In genomic region chr9:120904999-120905793, GRCh38 we compare ENCODE assay signal across 13 cellular contexts. TPM values are rescaled to one million over a fixed set of nuclear protein-coding genes. Genes with fewer than 3 reads are reported as not detected.
A peak's percentile ranks its signal among the peaks of the same experiment; 100 is the strongest.
DNase-seq lines count a peak whose midpoint lies in the region; ATAC-seq and TF ChIP-seq lines count a peak whose summit lies in the region.
"Had no signal": no experiment of that assay in that cellular context is flagged by ENCODE, and none has a peak within 500 bp of the region (broad histone marks: within the 10 kb centered on the region; RNA-seq: fewer than 3 reads in every experiment).

No MANE protein-coding gene starts in this region.

- ATAC-seq in IMR-90 (ENCODE audit: low read depth) (no peak), lower lobe of right lung (no peak)
- ATAC-seq in activated CD8-positive, alpha-beta T cell treated with anti-CD3 and anti-CD28 coated beads, Interleukin-2, amount 10 ng/mL, durations not matched to agents 7 days and 5 days, result peak; percentile 61
- ATAC-seq in stimulated activated effector memory CD8-positive, alpha-beta T cell treated with anti-CD3 and anti-CD28 coated beads, Interleukin-12 subunit alpha, Interleukin-12 subunit beta, amount 100 ng/mL, for 72 hours, result peak; percentile 26

- H3K4me3 ChIP-seq in IMR-90 (ENCODE audit: insufficient read depth, low read depth, low read length) (no peak overlapping the region), lower lobe of right lung (no peak overlapping the region)
- H3K4me3 ChIP-seq: coronary artery, MG63 had no signal

- no peak overlapping the region for H3K23ac ChIP-seq in IMR-90 (ENCODE audit: low read depth, low read length)

- no peak overlapping the region for H3K18ac ChIP-seq in IMR-90 (ENCODE audit: low read depth, low read length)

- CTCF ChIA-PET in IMR-90 (lab: Yijun Ruan, JAX), result no interaction called here
- CTCF ChIA-PET in activated CD8-positive, alpha-beta T cell treated with anti-CD3 and anti-CD28 coated beads, Interleukin-2, amount 10 ng/mL, durations not matched to agents 7 days and 5 days (lab: Charles Lee), result interaction anchor here (1.0 to 4.3 kb wide), 8 partner anchors 10 to 76 kb away, joined by 3 to 28 read pairs (median 5); no protein-coding TSS in a partner anchor

- in situ Hi-C loops in IMR-90 (cut with MboI; ENCODE audit: low sequenced_read_pairs), result no loop called here

- peaks cover 90% of the 10 kb centered on the region for H3K4me1 Mint-ChIP-seq in activated CD8-positive, alpha-beta T cell treated with anti-CD3 and anti-CD28 coated beads, Interleukin-2, amount 10 ng/mL, durations not matched to agents 7 days and 5 days (ENCODE audit: low read depth)
- H3K4me1 Mint-ChIP-seq in stimulated activated effector memory CD8-positive, alpha-beta T cell treated with anti-CD3 and anti-CD28 coated beads, Interleukin-12 subunit alpha, Interleukin-12 subunit beta, amount 100 ng/mL, for 72 hours, result peaks cover 86% of the 10 kb centered on the region
- H3K4me1 Mint-ChIP-seq: neural crest cell had no signal

- POLR2A ChIA-PET in IMR-90 (lab: Charles Lee; ENCODE audit: unreplicated experiment), result no interaction called here
- POLR2A ChIA-PET in activated CD8-positive, alpha-beta T cell treated with anti-CD3 and anti-CD28 coated beads, Interleukin-2, amount 10 ng/mL, durations not matched to agents 7 days and 5 days (lab: Charles Lee), result interaction anchor here (1.1 to 6.1 kb wide), 11 partner anchors 9 to 34 kb away, joined by 3 to 72 read pairs (median 9); partner anchors contain the start of genes PHF19 and TRAF1

- BruUV-seq in IMR-90 (replicated peaks; lab: Mats Ljungman, UMichigan), result no TSS peak

- peak overlapping the region; percentile 88 for H3K27ac Mint-ChIP-seq in activated CD8-positive, alpha-beta T cell treated with anti-CD3 and anti-CD28 coated beads, Interleukin-2, amount 10 ng/mL, durations not matched to agents 7 days and 5 days
- H3K27ac Mint-ChIP-seq in stimulated activated effector memory CD8-positive, alpha-beta T cell treated with anti-CD3 and anti-CD28 coated beads, Interleukin-12 subunit alpha, Interleukin-12 subunit beta, amount 100 ng/mL, for 72 hours, result peak overlapping the region; percentile 93

- H3K4me2 ChIP-seq in IMR-90 (ENCODE audit: low read depth, low read length), result no peak overlapping the region

- H2BK120ac ChIP-seq in IMR-90 (ENCODE audit: low read depth, low read length), result no peak overlapping the region

- H4K91ac ChIP-seq in IMR-90 (ENCODE audit: insufficient read depth, low read depth, low read length), result no peak overlapping the region

- H2AK5ac ChIP-seq in IMR-90 (ENCODE audit: low read depth, low read length), result no peak overlapping the region

- H3K56ac ChIP-seq in IMR-90 (ENCODE audit: extremely low read depth, insufficient read depth, low read length), result no peak overlapping the region

- intact Hi-C loops in IMR-90 (cut with micrococcal nuclease) (no loop called here), lower lobe of right lung (cut with DNase I) (no loop called here)

- no peak overlapping the region for H2BK20ac ChIP-seq in IMR-90 (ENCODE audit: low read depth, low read length)

- H3K4ac ChIP-seq in IMR-90 (ENCODE audit: low read depth, low read length), result no peak overlapping the region

- no peaks in the 10 kb centered on the region for H3K9me3 ChIP-seq in IMR-90 (ENCODE audit: control insufficient read depth, insufficient read depth, low read length)
- H3K9me3 ChIP-seq in lower lobe of right lung, result no peaks in the 10 kb centered on the region
- H3K9me3 ChIP-seq: MG63 had no signal

- H3K27me3 ChIP-seq in IMR-90 (ENCODE audit: control insufficient read depth, insufficient read depth, low read length) (no peaks in the 10 kb centered on the region), lower lobe of right lung (ENCODE audit: low read depth) (no peaks in the 10 kb centered on the region)
- H3K27me3 ChIP-seq: MG63 had no signal

- H3K27ac ChIP-seq in IMR-90 (ENCODE audit: insufficient read depth, low read length), result no peak overlapping the region
- no peak overlapping the region for H3K27ac ChIP-seq in lower lobe of right lung
- H3K27ac ChIP-seq: coronary artery had no signal

- no peak overlapping the region for H3K9ac ChIP-seq in IMR-90 (ENCODE audit: low read depth, low read length)

- WGBS in IMR-90 (ENCODE audit: extremely low coverage in 2 of 2, insufficient read length in 1 of 2), 2 experiments, result 94% methylated on average over 10 of the region's 17 CpGs; no CpG with 5 or more reads in 1 of the 2 experiments

- H3K9me1 ChIP-seq in IMR-90 (ENCODE audit: insufficient read depth, low read length), result peaks cover 10% of the 10 kb centered on the region

- peak overlapping the region; percentile 20 for H3K4me3 Mint-ChIP-seq in activated CD8-positive, alpha-beta T cell treated with anti-CD3 and anti-CD28 coated beads, Interleukin-2, amount 10 ng/mL, durations not matched to agents 7 days and 5 days
- peak overlapping the region; percentile 11 for H3K4me3 Mint-ChIP-seq in stimulated activated effector memory CD8-positive, alpha-beta T cell treated with anti-CD3 and anti-CD28 coated beads, Interleukin-12 subunit alpha, Interleukin-12 subunit beta, amount 100 ng/mL, for 72 hours
- H3K4me3 Mint-ChIP-seq: neural crest cell had no signal

- no peaks in the 10 kb centered on the region for H4K20me1 ChIP-seq in IMR-90 (ENCODE audit: insufficient read depth, low read length)

- H3K9me3 Mint-ChIP-seq in activated CD8-positive, alpha-beta T cell treated with anti-CD3 and anti-CD28 coated beads, Interleukin-2, amount 10 ng/mL, durations not matched to agents 7 days and 5 days (ENCODE audit: insufficient read depth), result no peaks in the 10 kb centered on the region
- no peaks in the 10 kb centered on the region for H3K9me3 Mint-ChIP-seq in stimulated activated effector memory CD8-positive, alpha-beta T cell treated with anti-CD3 and anti-CD28 coated beads, Interleukin-12 subunit alpha, Interleukin-12 subunit beta, amount 100 ng/mL, for 72 hours
- H3K9me3 Mint-ChIP-seq: neural crest cell had no signal

- H2BK5ac ChIP-seq in IMR-90 (ENCODE audit: low read depth, low read length, poor library complexity, severe bottlenecking), result no peak overlapping the region

- TF ChIP-seq POLR2A in IMR-90 (IDR thresholded peaks at IDR 0.05; ENCODE audit: low read depth, low read length), result no peak

- H4K5ac ChIP-seq in IMR-90 (ENCODE audit: low read depth, low read length), result no peak overlapping the region

- H3K27me3 Mint-ChIP-seq in activated CD8-positive, alpha-beta T cell treated with anti-CD3 and anti-CD28 coated beads, Interleukin-2, amount 10 ng/mL, durations not matched to agents 7 days and 5 days (ENCODE audit: low read depth), result no peaks in the 10 kb centered on the region

- H2AK9ac ChIP-seq in IMR-90 (replicated peaks; ENCODE audit: low read depth, low read length, poor library complexity), result peak overlapping the region; percentile 70

- no peak for TF ChIP-seq RAD21 in IMR-90 (IDR thresholded peaks at IDR 0.05; ENCODE audit: low read length)

- peak; percentile 70 for DNase-seq in activated CD8-positive, alpha-beta memory T cell treated with anti-CD3 and anti-CD28 coated beads for 24 hours
- DNase-seq in activated CD8-positive, alpha-beta memory T cell treated with anti-CD3 and anti-CD28 coated beads, Interleukin-2, amount 50 U/mL, for 4 hours, result no peak
- no peak for DNase-seq in IMR-90
- peak; percentile 56 for DNase-seq in activated CD8-positive, alpha-beta T cell treated with anti-CD3 and anti-CD28 coated beads, Interleukin-2, amount 10 ng/mL, durations not matched to agents 7 days and 5 days
- peak in 1 of 2 donors; percentile 60 for DNase-seq in stimulated activated effector memory CD8-positive, alpha-beta T cell treated with anti-CD3 and anti-CD28 coated beads, Interleukin-12 subunit alpha, Interleukin-12 subunit beta, amount 100 ng/mL, for 72 hours (ENCODE audit: low spot score in 2 of 2)
- no peak for DNase-seq in SIG-M5 treated with dmso at 0.1 percent for 504 hours (lab: John Stamatoyannopoulos, UW; ENCODE audit: unreplicated experiment)
- DNase-seq in NCI-H2227 (lab: John Stamatoyannopoulos, UW; ENCODE audit: unreplicated experiment), result no peak
- no peak for DNase-seq in lower lobe of right lung
- DNase-seq: kidney glomerular epithelial cell, MG63, T1000 had no signal

- H3K14ac ChIP-seq in IMR-90 (replicated peaks; ENCODE audit: low read depth, low read length), result no peak overlapping the region

- H4K8ac ChIP-seq in IMR-90 (ENCODE audit: low read depth in 2 of 2, low read length in 2 of 2), result no peak overlapping the region

- H2BK15ac ChIP-seq in IMR-90 (ENCODE audit: low read depth, low read length), result no peak overlapping the region

- dilution Hi-C loops in IMR-90 (cut with HindIII; ENCODE audit: low sequenced_read_pairs, unreplicated experiment), result no loop called here

- TF ChIP-seq CTCF in IMR-90 (conservative IDR thresholded peaks at IDR 0.05; ENCODE audit: low read depth, low read length) (no peak), lower lobe of right lung (IDR thresholded peaks at IDR 0.05) (no peak)

- H3K36me3 Mint-ChIP-seq in activated CD8-positive, alpha-beta T cell treated with anti-CD3 and anti-CD28 coated beads, Interleukin-2, amount 10 ng/mL, durations not matched to agents 7 days and 5 days (ENCODE audit: low read depth), result peaks cover 91% of the 10 kb centered on the region
- H3K36me3 Mint-ChIP-seq in stimulated activated effector memory CD8-positive, alpha-beta T cell treated with anti-CD3 and anti-CD28 coated beads, Interleukin-12 subunit alpha, Interleukin-12 subunit beta, amount 100 ng/mL, for 72 hours, result peaks cover 100% of the 10 kb centered on the region

- no peaks in the 10 kb centered on the region for H3K79me1 ChIP-seq in IMR-90 (ENCODE audit: low read depth in 1 of 2, low read length in 2 of 2)

- H2AFZ ChIP-seq in IMR-90 (replicated peaks; ENCODE audit: low read length, poor library complexity), result no peak overlapping the region

- H3K36me3 ChIP-seq in IMR-90 (ENCODE audit: control insufficient read depth, insufficient read depth, low read length) (peaks cover 2% of the 10 kb centered on the region), lower lobe of right lung (peaks cover 4% of the 10 kb centered on the region)
- H3K36me3 ChIP-seq: MG63 had no signal

- H3K4me1 ChIP-seq in IMR-90 (ENCODE audit: control insufficient read depth, insufficient read depth, low read length) (no peaks in the 10 kb centered on the region; the same call in 1 of the 2 replicates), lower lobe of right lung (peaks cover 3% of the 10 kb centered on the region)

RNA-seq across cellular contexts. Expression of gene TRAF1, which starts 21.4 kb away (rescaled TPM):
- 3.1 and 3.9 TPM in 2 replicates for total RNA-seq in IMR-90 (2012; rRNA removed)
- 3.7 and 4.1 TPM in 2 replicates for polyA plus RNA-seq in IMR-90 (2012; rRNA removed)
- 2.0 and 2.9 TPM in 2 replicates for polyA plus RNA-seq in IMR-90 (2012; cell fraction: cytosol; rRNA removed)
- polyA plus RNA-seq in IMR-90 (2012; cell fraction: nucleus; rRNA removed; ENCODE audit: low replicate concordance), result 5.6 and 6.9 TPM in 2 replicates
- total RNA-seq in activated CD8-positive, alpha-beta T cell treated with anti-CD3 and anti-CD28 coated beads, Interleukin-2, amount 10 ng/mL, durations not matched to agents 7 days and 5 days, result 10 to 100 TPM; 51.6 to 52.9 TPM
- 5.8 TPM for total RNA-seq in lower lobe of right lung

RNA-seq across cellular contexts. Expression of gene PHF19, which starts 28.2 kb away (rescaled TPM):
- total RNA-seq in IMR-90 (2012; rRNA removed) (36.1 and 37.6 TPM in 2 replicates), lower lobe of right lung (24.4 TPM)
- polyA plus RNA-seq in IMR-90 (2012; rRNA removed), result 55.6 and 56.9 TPM in 2 replicates
- 52.9 and 59.9 TPM in 2 replicates for polyA plus RNA-seq in IMR-90 (2012; cell fraction: cytosol; rRNA removed)
- polyA plus RNA-seq in IMR-90 (2012; cell fraction: nucleus; rRNA removed; ENCODE audit: low replicate concordance), result 37.1 and 52.4 TPM in 2 replicates
- 100 to 1,000 TPM; 273 to 290 TPM for total RNA-seq in activated CD8-positive, alpha-beta T cell treated with anti-CD3 and anti-CD28 coated beads, Interleukin-2, amount 10 ng/mL, durations not matched to agents 7 days and 5 days

Comparison
In these comparisons a context has a peak if more than half of its experiments do, and no peak if none do; other contexts are left out.
1. DNase-seq: peak in activated CD8-positive, alpha-beta memory T cell treated with anti-CD3 and anti-CD28 coated beads for 24 hours (single experiment) and activated CD8-positive, alpha-beta T cell treated with anti-CD3 and anti-CD28 coated beads, Interleukin-2, amount 10 ng/mL, durations not matched to agents 7 days and 5 days (single experiment); none in activated CD8-positive, alpha-beta memory T cell treated with anti-CD3 and anti-CD28 coated beads, Interleukin-2, amount 50 U/mL, for 4 hours (single experiment), IMR-90 (single experiment), SIG-M5 treated with dmso at 0.1 percent for 504 hours (single experiment), NCI-H2227 (single experiment) and lower lobe of right lung (single experiment).
2. ATAC-seq: peak in activated CD8-positive, alpha-beta T cell treated with anti-CD3 and anti-CD28 coated beads, Interleukin-2, amount 10 ng/mL, durations not matched to agents 7 days and 5 days (single experiment) and stimulated activated effector memory CD8-positive, alpha-beta T cell treated with anti-CD3 and anti-CD28 coated beads, Interleukin-12 subunit alpha, Interleukin-12 subunit beta, amount 100 ng/mL, for 72 hours (single experiment); none in IMR-90 (single experiment) and lower lobe of right lung (0 of 2).